Comparison of ENCODE assay signal across 25 cellular contexts in genomic region chr11:58192229-58192628, GRCh38. TPM values are rescaled to one million over a fixed set of nuclear protein-coding genes. Genes with fewer than 3 reads are reported as not detected.
A peak's percentile ranks its signal among the peaks of the same experiment; 100 is the strongest.
DNase-seq lines count a peak whose midpoint lies in the region; ATAC-seq and FAIRE-seq lines count a peak whose summit lies in the region.
"Had no signal": no experiment of that assay in that cellular context is flagged by ENCODE, and none has a peak within 500 bp of the region (broad histone marks: within the 10 kb centered on the region; RNA-seq: fewer than 3 reads in every experiment).

No MANE protein-coding gene starts in this region.

- FAIRE-seq in colon (lab: Jason Lieb, UNC): peak; percentile 95
- FAIRE-seq: GM12892, H1 had no signal

- no peaks in the 10 kb centered on the region for H3K4me1 Mint-ChIP-seq in activated T-cell treated with anti-CD3 and anti-CD28 coated beads, Interleukin-2, amount 50 U/mL, for 72 hours (ENCODE audit: low read depth)

- intact Hi-C loops in left colon (cut with DNase I, micrococcal nuclease): no loop called here

- ATAC-seq in left colon: peak; percentile 94
- no peak for ATAC-seq in activated T-cell treated with anti-CD3 and anti-CD28 coated beads, Interleukin-2, amount 50 U/mL, for 72 hours (replicated peaks in 1 of 2)
- ATAC-seq: CD8-positive, alpha-beta T cell; Panc1 had no signal

- H3K9me3 Mint-ChIP-seq in activated T-cell treated with anti-CD3 and anti-CD28 coated beads, Interleukin-2, amount 50 U/mL, for 72 hours: peaks cover 0 to 2% of the 10 kb centered on the region in 2 donors

- no peaks in the 10 kb centered on the region for H3K27me3 Mint-ChIP-seq in activated T-cell treated with anti-CD3 and anti-CD28 coated beads, Interleukin-2, amount 50 U/mL, for 72 hours (ENCODE audit: low read depth)

- DNase-seq in LoVo (ENCODE audit: low spot score) (peak; percentile 75), left colon (peak; percentile 53 to 81), NCI-H1092 treated with DMSO at 0.1 percent for 48 hours (lab: John Stamatoyannopoulos, UW) (no peak), kidney tubule cell (ENCODE audit: low spot score) (no peak), anterior cingulate cortex (lab: John Stamatoyannopoulos, UW) (no peak)
- no peak for DNase-seq in activated T-cell treated with anti-CD3 and anti-CD28 coated beads, Interleukin-2, amount 50 U/mL, for 72 hours
- DNase-seq: CD8-positive, alpha-beta T cell; DMS 273 treated with DMSO at 0.1 percent for 48 hours; DND-41; HCEC 1CT; Karpas-422; MV-4-11; NCI-H1105 treated with DMSO at 0.1 percent for 48 hours; NCI-H146; NCI-H1930; NCI-H2107; NCI-H446 treated with DMSO at 0.1 percent for 48 hours; NCI-H526 treated with DMSO at 0.1 percent for 48 hours; SHP77 treated with DMSO at 0.1 percent for 48 hours had no signal

- H3K27ac Mint-ChIP-seq in activated T-cell treated with anti-CD3 and anti-CD28 coated beads, Interleukin-2, amount 50 U/mL, for 72 hours: no peak overlapping the region
- H3K27ac Mint-ChIP-seq: CD8-positive, alpha-beta T cell had no signal

- H3K4me3 Mint-ChIP-seq in activated T-cell treated with anti-CD3 and anti-CD28 coated beads, Interleukin-2, amount 50 U/mL, for 72 hours: no peak overlapping the region
- H3K4me3 Mint-ChIP-seq: CD8-positive, alpha-beta T cell had no signal

- no peaks in the 10 kb centered on the region for H3K36me3 Mint-ChIP-seq in activated T-cell treated with anti-CD3 and anti-CD28 coated beads, Interleukin-2, amount 50 U/mL, for 72 hours (ENCODE audit: insufficient read depth in 2 of 2)
- H3K36me3 Mint-ChIP-seq: CD8-positive, alpha-beta T cell had no signal

RNA-seq across cellular contexts. Expression of gene OR9Q2, which starts 3.4 kb away (rescaled TPM):
- not detected for total RNA-seq in left colon
- not detected for total RNA-seq in activated T-cell treated with anti-CD3 and anti-CD28 coated beads, Interleukin-2, amount 50 U/mL, for 72 hours
- total RNA-seq: A673; CD8-positive, alpha-beta T cell; H1; M059J had no signal

RNA-seq across cellular contexts. Expression of gene OR1S2, which starts 11.7 kb away (rescaled TPM):
- total RNA-seq in left colon: not detected
- not detected for total RNA-seq in activated T-cell treated with anti-CD3 and anti-CD28 coated beads, Interleukin-2, amount 50 U/mL, for 72 hours
- total RNA-seq: A673; CD8-positive, alpha-beta T cell; H1; M059J had no signal

RNA-seq across cellular contexts. Expression of gene OR1S1, which starts 20.3 kb away (rescaled TPM):
- not detected for total RNA-seq in left colon
- total RNA-seq in activated T-cell treated with anti-CD3 and anti-CD28 coated beads, Interleukin-2, amount 50 U/mL, for 72 hours: not detected
- total RNA-seq: A673; CD8-positive, alpha-beta T cell; H1; M059J had no signal

RNA-seq across cellular contexts. Expression of gene OR10Q1, which starts 36.5 kb away (rescaled TPM):
- under 1 TPM in 1 of 2 donors, not detected in 1; 0.27 TPM for total RNA-seq in left colon
- total RNA-seq in activated T-cell treated with anti-CD3 and anti-CD28 coated beads, Interleukin-2, amount 50 U/mL, for 72 hours: not detected
- total RNA-seq: A673; CD8-positive, alpha-beta T cell; H1; M059J had no signal

Comparison
In these comparisons a context has a peak if more than half of its experiments do, and no peak if none do; other contexts are left out.
1. DNase-seq: peak in LoVo (single experiment) and left colon (2 of 2); none in NCI-H1092 treated with DMSO at 0.1 percent for 48 hours (single experiment), activated T-cell treated with anti-CD3 and anti-CD28 coated beads, Interleukin-2, amount 50 U/mL, for 72 hours (0 of 2), kidney tubule cell (single experiment) and anterior cingulate cortex (0 of 58).